1 cellular context compared by ENCODE assay signal in the genomic region with DNA sequence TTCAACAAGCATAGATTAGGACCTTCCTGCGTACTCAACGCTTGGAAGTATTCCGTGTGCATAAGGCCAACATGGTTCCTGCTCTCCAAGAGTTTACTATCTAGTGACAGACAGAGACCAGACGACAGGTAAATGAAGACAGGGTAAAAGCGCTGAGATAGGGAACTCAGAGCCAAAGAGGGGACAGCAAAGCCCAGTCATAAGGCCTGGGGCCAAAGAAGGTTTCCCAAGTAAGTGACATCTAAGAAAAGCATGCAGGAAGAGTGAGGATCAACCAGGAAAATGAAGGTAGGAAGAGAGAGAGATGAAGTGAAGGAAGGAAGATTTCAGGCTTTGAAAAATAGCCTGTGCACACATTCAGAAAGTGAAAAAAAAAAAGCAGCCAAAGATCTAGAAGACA.
TF ChIP-seq lines count a peak whose summit lies in the region.

No MANE protein-coding gene starts in this region.

TF ChIP-seq in H1, 55 proteins besides CTCF, POLR2A, EP300 and RAD21 (continued from another document):
- TF ChIP-seq RFX5 (IDR thresholded peaks at IDR 0.05; ENCODE audit: borderline replicate concordance, low read depth, low read length) (no peak), NANOG (IDR thresholded peaks at IDR 0.05; ENCODE audit: insufficient read depth, low read depth, low read length, poor library complexity, severe bottlenecking) (no peak), TCF12 (IDR thresholded peaks at IDR 0.05; ENCODE audit: low read depth, low read length) (no peak), JUND (IDR thresholded peaks at IDR 0.05; ENCODE audit: low read length) (no peak), CBX8 (IDR thresholded peaks at IDR 0.05; ENCODE audit: borderline replicate concordance, low read depth, low read length) (no peak), SIX5 (IDR thresholded peaks at IDR 0.05; ENCODE audit: low read depth, low read length) (no peak), CHD2 (IDR thresholded peaks at IDR 0.05; ENCODE audit: low read length) (no peak), BCL11A (IDR thresholded peaks at IDR 0.05; ENCODE audit: low read depth in 2 of 2, low read length in 2 of 2) (no peak)
